In the genomic region with DNA sequence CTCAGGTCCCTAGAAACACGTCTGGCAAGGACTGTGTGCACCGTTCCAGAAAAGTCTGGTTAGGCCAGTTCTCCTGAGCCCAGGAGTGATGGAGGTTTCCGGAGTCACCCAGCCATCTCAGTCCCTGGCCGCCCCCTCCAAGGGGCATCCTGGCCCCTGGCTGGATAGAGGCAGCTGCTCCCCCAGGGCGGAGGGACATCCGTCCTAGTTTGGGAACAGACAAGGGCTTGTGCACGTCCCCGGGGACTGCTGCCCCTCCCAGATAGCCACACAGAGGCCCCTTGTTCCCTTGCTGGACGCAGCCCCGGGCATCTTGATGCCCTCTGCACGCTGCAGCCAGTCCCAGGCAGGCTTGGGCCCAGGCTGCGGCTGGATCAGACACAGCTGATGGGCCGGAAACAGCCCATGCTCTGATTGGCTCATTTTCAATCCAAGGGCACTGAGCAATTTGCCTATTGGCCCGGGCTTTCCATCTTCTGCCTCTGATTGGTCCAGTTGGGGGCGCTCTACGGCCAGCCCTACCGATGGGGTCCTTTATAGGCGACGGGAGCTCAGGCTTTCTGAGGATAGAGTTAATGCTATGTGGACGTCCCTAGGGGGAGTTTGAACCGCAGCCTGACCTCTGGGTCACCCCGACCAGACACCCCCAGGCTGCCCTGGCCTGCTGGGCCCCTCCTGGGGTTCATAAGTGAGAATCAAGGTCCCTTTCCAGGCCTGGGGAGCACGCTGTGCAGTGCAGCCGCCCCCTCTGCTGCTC, we compare ENCODE assay signal across 1 cellular context.
A peak's percentile ranks its signal among the peaks of the same experiment; 100 is the strongest.
TF ChIP-seq lines count a peak whose summit lies in the region.

No MANE protein-coding gene starts in this region.

TF ChIP-seq in K562, 482 proteins besides CTCF, POLR2A, EP300 and RAD21:
- TF ChIP-seq MYC (IDR thresholded peaks at IDR 0.05; ENCODE audit: low read depth, low read length) (no peak), MYC (CRISPR knock-in tag; IDR thresholded peaks at IDR 0.05; ENCODE audit: borderline replicate concordance, low read depth) (no peak), ZNF76 (CRISPR knock-in tag; IDR thresholded peaks at IDR 0.05; ENCODE audit: borderline replicate concordance) (no peak), ETV1 (tag; conservative IDR thresholded peaks at IDR 0.05; ENCODE audit: low read depth) (no peak), KDM5B (IDR thresholded peaks at IDR 0.05; ENCODE audit: insufficient replicate concordance, low read depth, low read length) (no peak), ASH1L (IDR thresholded peaks at IDR 0.05; ENCODE audit: borderline replicate concordance, low read depth, partially characterized antibody) (peak; percentile 54), ZNF644 (tag; IDR thresholded peaks at IDR 0.05; ENCODE audit: low read depth) (no peak), RBM25 (IDR thresholded peaks at IDR 0.05; ENCODE audit: low read depth, low read length, severe bottlenecking) (peak; percentile 39), NFYB (IDR thresholded peaks at IDR 0.05; ENCODE audit: extremely low read depth, insufficient read length) (peak; percentile 83), SREBF1 (IDR thresholded peaks at IDR 0.05; ENCODE audit: borderline replicate concordance, low read depth, low read length) (no peak), FOS (IDR thresholded peaks at IDR 0.05; ENCODE audit: extremely low read depth, insufficient read length) (peak; percentile 30), COPS2 (conservative IDR thresholded peaks at IDR 0.05) (no peak), ZNF57 (CRISPR knock-in tag; IDR thresholded peaks at IDR 0.05) (no peak), RBFOX2 (IDR thresholded peaks at IDR 0.05; ENCODE audit: low read depth, low read length) (peak; percentile 24; the same call in 1 of the 2 replicates), MBD2 (IDR thresholded peaks at IDR 0.05; ENCODE audit: borderline replicate concordance, low read depth) (0 out of 2 replicates have a peak, but pooled peaks have one; percentile 40)
- TF ChIP-seq, protein P1, sequence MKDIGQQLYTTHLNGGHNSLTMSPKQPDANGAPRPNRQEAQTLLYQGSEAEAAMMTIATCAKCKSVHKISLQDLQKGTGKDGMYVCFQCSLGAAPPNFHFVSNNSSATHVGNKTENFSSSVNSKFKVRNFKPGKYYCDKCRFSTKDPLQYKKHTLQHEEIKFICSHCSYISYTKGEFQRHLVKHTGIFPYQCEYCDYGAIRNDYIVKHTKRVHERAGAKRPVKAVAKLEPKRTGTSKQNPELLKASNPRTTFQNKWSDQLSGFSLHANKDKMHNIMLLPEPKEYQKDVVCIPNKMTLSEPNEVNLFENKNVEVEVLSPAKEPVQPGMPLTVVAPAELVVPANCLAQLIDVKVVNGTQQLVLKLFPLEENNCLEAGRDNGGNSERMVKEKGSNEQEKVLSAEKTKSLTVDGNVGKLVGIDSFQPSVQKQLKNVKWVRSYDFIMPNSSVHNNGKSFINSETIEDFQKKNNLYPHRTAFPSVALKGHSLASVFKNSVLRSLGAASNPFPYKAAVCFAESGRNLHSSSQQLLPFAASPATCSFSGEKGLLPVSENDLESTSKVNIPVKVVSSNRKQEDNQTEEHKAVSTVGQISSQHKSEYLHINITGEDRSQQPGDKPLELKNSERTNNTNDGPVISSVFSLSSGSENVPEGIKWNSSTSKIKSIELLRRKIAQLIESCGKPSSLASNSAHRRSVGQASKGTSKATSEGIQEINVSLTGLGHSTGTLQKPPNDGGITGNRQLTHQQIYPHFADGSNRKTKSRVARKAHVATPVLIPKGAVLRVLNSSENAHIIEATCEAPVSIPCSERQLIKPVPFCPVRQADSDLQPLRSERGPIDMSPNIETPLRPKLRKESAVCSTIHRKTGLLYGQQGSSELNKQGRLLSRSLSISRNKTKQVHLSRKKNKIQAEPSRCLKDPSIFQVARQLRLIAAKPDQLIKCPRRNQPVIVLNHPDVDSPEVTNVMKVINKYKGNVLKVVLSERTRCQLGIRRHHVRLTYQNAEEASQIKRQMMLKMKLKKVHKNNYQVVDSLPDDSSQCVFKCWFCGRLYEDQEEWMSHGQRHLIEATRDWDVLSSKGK (CRISPR knock-in tag; IDR thresholded peaks at IDR 0.05): no peak
- TF ChIP-seq, protein P2, sequence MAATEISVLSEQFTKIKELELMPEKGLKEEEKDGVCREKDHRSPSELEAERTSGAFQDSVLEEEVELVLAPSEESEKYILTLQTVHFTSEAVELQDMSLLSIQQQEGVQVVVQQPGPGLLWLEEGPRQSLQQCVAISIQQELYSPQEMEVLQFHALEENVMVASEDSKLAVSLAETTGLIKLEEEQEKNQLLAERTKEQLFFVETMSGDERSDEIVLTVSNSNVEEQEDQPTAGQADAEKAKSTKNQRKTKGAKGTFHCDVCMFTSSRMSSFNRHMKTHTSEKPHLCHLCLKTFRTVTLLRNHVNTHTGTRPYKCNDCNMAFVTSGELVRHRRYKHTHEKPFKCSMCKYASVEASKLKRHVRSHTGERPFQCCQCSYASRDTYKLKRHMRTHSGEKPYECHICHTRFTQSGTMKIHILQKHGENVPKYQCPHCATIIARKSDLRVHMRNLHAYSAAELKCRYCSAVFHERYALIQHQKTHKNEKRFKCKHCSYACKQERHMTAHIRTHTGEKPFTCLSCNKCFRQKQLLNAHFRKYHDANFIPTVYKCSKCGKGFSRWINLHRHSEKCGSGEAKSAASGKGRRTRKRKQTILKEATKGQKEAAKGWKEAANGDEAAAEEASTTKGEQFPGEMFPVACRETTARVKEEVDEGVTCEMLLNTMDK (IDR thresholded peaks at IDR 0.05; ENCODE audit: borderline replicate concordance, insufficient read depth, low read depth, low read length, poor library complexity, severe bottlenecking): peak; percentile 54
